ENCODE assay signal across 14 cellular contexts in the genomic region with DNA sequence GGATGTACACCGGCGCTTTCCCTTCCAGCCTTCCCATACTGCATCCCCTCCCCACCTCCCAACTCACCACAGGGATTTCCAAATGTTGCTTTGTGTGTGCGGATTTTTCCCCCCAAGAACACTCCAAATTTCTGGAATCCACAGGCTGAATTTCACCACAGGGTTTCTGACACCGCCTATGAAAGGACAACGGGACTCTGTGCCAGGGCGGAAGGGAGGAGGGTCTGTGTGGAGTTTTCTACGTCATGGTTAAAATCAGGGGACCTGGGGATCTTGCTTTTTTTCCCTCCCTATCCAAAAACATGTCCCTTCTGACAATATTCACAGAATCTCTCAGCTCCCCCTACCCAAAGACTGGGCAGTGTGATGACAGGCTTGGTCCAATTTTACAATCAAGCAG. TPM values are rescaled to one million over a fixed set of nuclear protein-coding genes. Genes with fewer than 3 reads are reported as not detected.
DNase-seq lines count a peak whose midpoint lies in the region; ATAC-seq and TF ChIP-seq lines count a peak whose summit lies in the region.
"Had no signal": no experiment of that assay in that cellular context is flagged by ENCODE, and none has a peak within 500 bp of the region (broad histone marks: within the 10 kb centered on the region; RNA-seq: fewer than 3 reads in every experiment).

No MANE protein-coding gene starts in this region.

- H3K9me3 ChIP-seq in neutrophil: no peaks in the 10 kb centered on the region
- H3K9me3 ChIP-seq: BLaER1 had no signal

- H3K27me3 ChIP-seq in neutrophil: no peaks in the 10 kb centered on the region
- H3K27me3 ChIP-seq: BLaER1 had no signal

- TF ChIP-seq CTCF in coronary artery (IDR thresholded peaks at IDR 0.05) (no peak), neutrophil (IDR thresholded peaks at IDR 0.05) (no peak)

- H3K4me1 ChIP-seq in neutrophil (ENCODE audit: control insufficient read depth in 1 of 2, insufficient read depth in 1 of 2, low read depth in 1 of 2, low read length in 1 of 2): peaks cover 28 to 31% of the 10 kb centered on the region in 2 experiments
- H3K4me1 ChIP-seq: BLaER1 had no signal

- no peaks in the 10 kb centered on the region for H3K36me3 ChIP-seq in neutrophil
- H3K36me3 ChIP-seq: BLaER1 had no signal

- intact Hi-C loops in left cardiac atrium (cut with DNase I): no loop called here
- intact Hi-C loops in cardiac septum (cut with DNase I): loop anchor here (5.0 kb wide), 1 partner anchor 49 kb away; no protein-coding TSS in a partner anchor

- peak in 1 of 2 donors; percentile 23 for ATAC-seq in left cardiac atrium
- no peak for ATAC-seq in GM21423 (IDR thresholded peaks at IDR 0.05; ENCODE audit: unreplicated experiment)
- ATAC-seq: HCT116 had no signal

- peak; percentile 43 for DNase-seq in left cardiac atrium
- DNase-seq in cardiac septum (ENCODE audit: low spot score): no peak
- peak; percentile 65 for DNase-seq in coronary artery (ENCODE audit: low spot score)
- no peak for DNase-seq in activated T-cell treated with anti-CD3 and anti-CD28 coated beads, Interleukin-2, amount 50 U/mL, for 48 hours
- DNase-seq in SHP77 (lab: John Stamatoyannopoulos, UW): no peak
- DNase-seq: 8988T; AML-193; CD8-positive, alpha-beta memory T cell; DMS53; GF-D8 had no signal

- H3K4me3 ChIP-seq in coronary artery (no peak overlapping the region), neutrophil (ENCODE audit: low read depth in 1 of 2, low read length in 1 of 2) (no peak overlapping the region)
- H3K4me3 ChIP-seq: BLaER1 had no signal

- H3K27ac ChIP-seq in coronary artery: peak overlapping the region in 1 of 2 donors; percentile 75
- peak overlapping the region; percentile 68 for H3K27ac ChIP-seq in neutrophil
- H3K27ac ChIP-seq: BLaER1 had no signal

RNA-seq across cellular contexts. Expression of a gene that starts 14.6 kb away (rescaled TPM):
- total RNA-seq in left cardiac atrium: under 1 TPM; 0.56 to 0.86 TPM
- 0.40 TPM for total RNA-seq in cardiac septum
- total RNA-seq: CD8-positive, alpha-beta memory T cell had no signal

RNA-seq across cellular contexts. Expression of a gene that starts 17.7 kb away (rescaled TPM):
- total RNA-seq in left cardiac atrium: 1 to 10 TPM; 1.5 to 9.1 TPM
- total RNA-seq in cardiac septum: 20.6 TPM
- total RNA-seq: CD8-positive, alpha-beta memory T cell had no signal

Comparison
In these comparisons a context has a peak if more than half of its experiments do, and no peak if none do; other contexts are left out.
1. DNase-seq: peak in left cardiac atrium (single experiment) and coronary artery (single experiment); none in cardiac septum (single experiment), activated T-cell treated with anti-CD3 and anti-CD28 coated beads, Interleukin-2, amount 50 U/mL, for 48 hours (0 of 2) and SHP77 (0 of 2).